In genomic region chr16:19127674-19128131, GRCh38 we compare ENCODE assay signal across 15 cellular contexts. TPM values are rescaled to one million over a fixed set of nuclear protein-coding genes. Genes with fewer than 3 reads are reported as not detected.
DNase-seq lines count a peak whose midpoint lies in the region; ATAC-seq and TF ChIP-seq lines count a peak whose summit lies in the region.
"Had no signal": no experiment of that assay in that cellular context is flagged by ENCODE, and none has a peak within 500 bp of the region (broad histone marks: within the 10 kb centered on the region; RNA-seq: fewer than 3 reads in every experiment).

No MANE protein-coding gene starts in this region.

- no peaks in the 10 kb centered on the region for H3K27me3 Mint-ChIP-seq in chondrocyte (ENCODE audit: low read depth)

- H3K27me3 ChIP-seq in Peyer's patch, result no peaks in the 10 kb centered on the region
- H3K27me3 ChIP-seq: gastroesophageal sphincter, left lung, ovary had no signal

- ATAC-seq in GM21526 (IDR thresholded peaks at IDR 0.05; ENCODE audit: low FRiP score, unreplicated experiment), result peak; percentile 41
- peak; percentile 62 for ATAC-seq in HG03432 (IDR thresholded peaks at IDR 0.05; ENCODE audit: unreplicated experiment)
- no peak for ATAC-seq in GM21360 (IDR thresholded peaks at IDR 0.05; ENCODE audit: unreplicated experiment)
- ATAC-seq: A549, gastroesophageal sphincter, left lung, PC-3 had no signal

- peaks cover 5% of the 10 kb centered on the region for H3K36me3 Mint-ChIP-seq in chondrocyte (ENCODE audit: low read depth)
- H3K36me3 Mint-ChIP-seq: activated naive CD8-positive, alpha-beta T cell treated with anti-CD3 and anti-CD28 coated beads, Interleukin-2, amount 10 ng/mL, durations not matched to agents 7 days and 5 days had no signal

- no peak overlapping the region for H3K4me3 Mint-ChIP-seq in chondrocyte (ENCODE audit: unreplicated experiment)
- H3K4me3 Mint-ChIP-seq: activated naive CD8-positive, alpha-beta T cell treated with anti-CD3 and anti-CD28 coated beads, Interleukin-2, amount 10 ng/mL, durations not matched to agents 7 days and 5 days had no signal

- no peak overlapping the region for H3K4me3 ChIP-seq in Peyer's patch
- H3K4me3 ChIP-seq: A549, gastroesophageal sphincter, left lung, ovary had no signal

- TF ChIP-seq POLR2A in Peyer's patch (IDR thresholded peaks at IDR 0.05), result no peak

- H3K9me3 Mint-ChIP-seq in chondrocyte (ENCODE audit: low read depth), result no peaks in the 10 kb centered on the region

- peak; percentile 27 for DNase-seq in activated CD4-positive, alpha-beta T cell treated with anti-CD3 and anti-CD28 coated beads for 48 hours
- DNase-seq in activated CD4-positive, alpha-beta T cell treated with anti-CD3 and anti-CD28 coated beads, Interleukin-2, amount 50 U/mL, for 4 hours, result no peak
- DNase-seq in midbrain (lab: John Stamatoyannopoulos, UW), result peak; percentile 17
- no peak for DNase-seq in Peyer's patch
- DNase-seq in chondrocyte (ENCODE audit: low spot score), result no peak
- DNase-seq: activated naive CD8-positive, alpha-beta T cell treated with anti-CD3 and anti-CD28 coated beads, Interleukin-2, amount 10 ng/mL, durations not matched to agents 7 days and 5 days; left lung; NCI-H1694 treated with DMSO at 0.1 percent for 48 hours; ovary; PC-3 had no signal

- peaks cover 27% of the 10 kb centered on the region for H3K4me1 Mint-ChIP-seq in chondrocyte (ENCODE audit: low read depth)

- peak overlapping the region in 1 of 4 donors; percentile 25 for H3K27ac ChIP-seq in Peyer's patch
- H3K27ac ChIP-seq: gastroesophageal sphincter, ovary had no signal

- TF ChIP-seq CTCF in Peyer's patch (IDR thresholded peaks at IDR 0.05) (no peak), chondrocyte (IDR thresholded peaks at IDR 0.05) (no peak)

- peaks cover 0 to 32% (median 0%) of the 10 kb centered on the region in 4 donors for H3K4me1 ChIP-seq in Peyer's patch

- no peaks in the 10 kb centered on the region for H3K9me3 ChIP-seq in Peyer's patch
- H3K9me3 ChIP-seq: left lung, ovary had no signal

- H3K36me3 ChIP-seq in Peyer's patch, result no peaks in the 10 kb centered on the region
- H3K36me3 ChIP-seq: gastroesophageal sphincter, left lung, ovary had no signal

- no peak overlapping the region for H3K27ac Mint-ChIP-seq in chondrocyte (ENCODE audit: unreplicated experiment)
- H3K27ac Mint-ChIP-seq: activated naive CD8-positive, alpha-beta T cell treated with anti-CD3 and anti-CD28 coated beads, Interleukin-2, amount 10 ng/mL, durations not matched to agents 7 days and 5 days had no signal

RNA-seq across cellular contexts. Expression of gene ITPRIPL2, which starts 13.9 kb away (rescaled TPM):
- total RNA-seq in Peyer's patch (10 to 100 TPM; 23.6 to 38.9 (median 32.5) TPM), chondrocyte (64.1 to 65.3 TPM (median 65.0 TPM) in 3 replicates)

RNA-seq across cellular contexts. Expression of gene SYT17, which starts 40.3 kb away (rescaled TPM):
- total RNA-seq in Peyer's patch (10 to 100 TPM in 2 of 4 donors, 1 to 10 TPM in 2; 4.2 to 30.5 (median 9.6) TPM), chondrocyte (0.46 to 0.97 TPM (median 0.60 TPM) in 3 replicates)
- total RNA-seq: activated naive CD8-positive, alpha-beta T cell treated with anti-CD3 and anti-CD28 coated beads, Interleukin-2, amount 10 ng/mL, durations not matched to agents 7 days and 5 days had no signal

Comparison
In these comparisons a context has a peak if more than half of its experiments do, and no peak if none do; other contexts are left out.
1. DNase-seq: peak in activated CD4-positive, alpha-beta T cell treated with anti-CD3 and anti-CD28 coated beads for 48 hours (single experiment) and midbrain (single experiment); none in activated CD4-positive, alpha-beta T cell treated with anti-CD3 and anti-CD28 coated beads, Interleukin-2, amount 50 U/mL, for 4 hours (0 of 2), Peyer's patch (0 of 3) and chondrocyte (single experiment).